ENCODE assay signal across 27 cellular contexts in genomic region chr12:5499566-5500325, GRCh38.
DNase-seq lines count a peak whose midpoint lies in the region; FAIRE-seq and TF ChIP-seq lines count a peak whose summit lies in the region.
"Had no signal": no experiment of that assay in that cellular context is flagged by ENCODE, and none has a peak within 500 bp of the region (broad histone marks: within the 10 kb centered on the region; RNA-seq: fewer than 3 reads in every experiment).

No MANE protein-coding gene starts in this region.

- H3K4me3 Mint-ChIP-seq in HFFc6, result peak overlapping the region; percentile 28; the same call in 1 of the 2 replicates
- H3K4me3 Mint-ChIP-seq: activated B cell treated with CpG ODN at 0.5 μM for 24 hours; activated CD8-positive, alpha-beta T cell treated with anti-CD3 and anti-CD28 coated beads, Interleukin-2, amount 10 ng/mL, durations not matched to agents 7 days and 5 days; activated naive CD4-positive, alpha-beta T cell treated with anti-CD3 and anti-CD28 coated beads, Interleukin-2, amount 50 U/mL, for 24 hours; CD4-positive, alpha-beta memory T cell; H9; natural killer cell had no signal

- H3K27me3 ChIP-seq in bronchial epithelial cell (ENCODE audit: control insufficient read depth, insufficient read depth, low read length), result no peaks in the 10 kb centered on the region
- H3K27me3 ChIP-seq in mucosa of rectum (ENCODE audit: control insufficient read depth in 2 of 2, insufficient read depth in 2 of 2, low read length in 2 of 2), result peaks cover 0 to 3% of the 10 kb centered on the region in 2 donors

- H3K27me3 Mint-ChIP-seq in HFFc6 (ENCODE audit: insufficient read depth), result peaks cover 3% of the 10 kb centered on the region; the same call in 1 of the 2 replicates
- H3K27me3 Mint-ChIP-seq: activated naive CD4-positive, alpha-beta T cell treated with anti-CD3 and anti-CD28 coated beads, Interleukin-2, amount 50 U/mL, for 24 hours had no signal

- peaks cover under 1% of the 10 kb centered on the region for H3K36me3 Mint-ChIP-seq in HFFc6 (ENCODE audit: low read depth)
- H3K36me3 Mint-ChIP-seq: activated naive CD4-positive, alpha-beta T cell treated with anti-CD3 and anti-CD28 coated beads, Interleukin-2, amount 50 U/mL, for 24 hours; CD4-positive, alpha-beta memory T cell; natural killer cell had no signal

- TF ChIP-seq CTCF in HFFc6 (IDR thresholded peaks at IDR 0.05) (no peak), bronchial epithelial cell (IDR thresholded peaks at IDR 0.05; ENCODE audit: insufficient read depth, low read length, severe bottlenecking) (no peak)

- H3K9me3 Mint-ChIP-seq in HFFc6, result no peaks in the 10 kb centered on the region
- H3K9me3 Mint-ChIP-seq: activated B cell treated with CpG ODN at 0.5 μM for 24 hours; activated naive CD4-positive, alpha-beta T cell treated with anti-CD3 and anti-CD28 coated beads, Interleukin-2, amount 50 U/mL, for 24 hours; H9; natural killer cell had no signal

- intact Hi-C loops in posterior vena cava (cut with DNase I), result loop anchor here in 1 of 2 donors (2.0 kb wide), 1 partner anchor 57 kb away; no protein-coding TSS in a partner anchor

- no peaks in the 10 kb centered on the region for H3K9me3 ChIP-seq in mucosa of rectum (ENCODE audit: control insufficient read depth in 2 of 2, low read length in 2 of 2)
- H3K9me3 ChIP-seq: psoas muscle, SJSA1, thoracic aorta had no signal

- peaks cover 60% of the 10 kb centered on the region for H3K4me1 Mint-ChIP-seq in HFFc6 (ENCODE audit: low read depth)
- H3K4me1 Mint-ChIP-seq: activated B cell treated with CpG ODN at 0.5 μM for 24 hours; activated naive CD4-positive, alpha-beta T cell treated with anti-CD3 and anti-CD28 coated beads, Interleukin-2, amount 50 U/mL, for 24 hours; CD4-positive, alpha-beta memory T cell; natural killer cell had no signal

- peaks cover 64 to 80% of the 10 kb centered on the region in 2 donors for H3K4me1 ChIP-seq in mucosa of rectum (ENCODE audit: control insufficient read depth in 2 of 2, insufficient read depth in 2 of 2, low read length in 2 of 2)
- H3K4me1 ChIP-seq: psoas muscle, SJSA1 had no signal

- peak overlapping the region; percentile 97 for H3K27ac Mint-ChIP-seq in HFFc6
- H3K27ac Mint-ChIP-seq: activated B cell treated with CpG ODN at 0.5 μM for 24 hours; activated CD8-positive, alpha-beta T cell treated with anti-CD3 and anti-CD28 coated beads, Interleukin-2, amount 10 ng/mL, durations not matched to agents 7 days and 5 days; activated naive CD4-positive, alpha-beta T cell treated with anti-CD3 and anti-CD28 coated beads, Interleukin-2, amount 50 U/mL, for 24 hours; CD4-positive, alpha-beta memory T cell; H9; natural killer cell had no signal

- DNase-seq in AG08395 (ENCODE audit: low spot score) (peak; percentile 90), HFFc6 (peak; percentile 93), bronchial epithelial cell (ENCODE audit: low read depth) (no peak), DMS53 (lab: John Stamatoyannopoulos, UW) (no peak), NOMO-1 (lab: John Stamatoyannopoulos, UW; ENCODE audit: unreplicated experiment in 2 of 2) (no peak), posterior vena cava (ENCODE audit: low spot score) (no peak)
- DNase-seq in stimulated activated CD4-positive, alpha-beta T cell treated with anti-CD3 and anti-CD28 coated beads, Interleukin-4, amount 100 ng/mL, for 24 hours, result no peak
- DNase-seq: activated B cell treated with CpG ODN at 0.5 μM for 24 hours; activated CD8-positive, alpha-beta T cell treated with anti-CD3 and anti-CD28 coated beads, Interleukin-2, amount 10 ng/mL, durations not matched to agents 7 days and 5 days; activated T-cell treated with anti-CD3 and anti-CD28 coated beads, Interleukin-2, amount 50 U/mL, for 48 hours; CD4-positive, alpha-beta memory T cell; DMS79; erythroblast; H9; KBM-7; natural killer cell; NCI-H1092; NCI-H69; OCI-M1; psoas muscle; T-helper 2 cell had no signal

- peak overlapping the region; percentile 90 to 93 for H3K27ac ChIP-seq in mucosa of rectum (ENCODE audit: low read depth in 2 of 2, low read length in 2 of 2)
- H3K27ac ChIP-seq: psoas muscle, SJSA1, thoracic aorta had no signal

- H3K4me3 ChIP-seq in bronchial epithelial cell (ENCODE audit: low read depth, low read length) (no peak overlapping the region), mucosa of rectum (ENCODE audit: low read length in 2 of 2) (peak overlapping the region in 1 of 2 donors; percentile 34)
- H3K4me3 ChIP-seq: lung, psoas muscle, SJSA1, thoracic aorta had no signal

- H3K9ac ChIP-seq in mucosa of rectum (ENCODE audit: low read depth in 1 of 2, low read length in 2 of 2), result peak overlapping the region; percentile 41 to 49

- peak; percentile 58 for FAIRE-seq in bronchial epithelial cell (lab: Jason Lieb, UNC)
- FAIRE-seq: GM19239 had no signal

- H3K36me3 ChIP-seq in bronchial epithelial cell (ENCODE audit: control insufficient read depth, insufficient read depth, low read length), result no peaks in the 10 kb centered on the region
- no peaks in the 10 kb centered on the region for H3K36me3 ChIP-seq in mucosa of rectum (ENCODE audit: control insufficient read depth in 2 of 2, insufficient read depth in 2 of 2, low read length in 2 of 2)
- H3K36me3 ChIP-seq: SJSA1, thoracic aorta had no signal

Comparison
In these comparisons a context has a peak if more than half of its experiments do, and no peak if none do; other contexts are left out.
1. DNase-seq: peak in AG08395 (single experiment) and HFFc6 (single experiment); none in bronchial epithelial cell (single experiment), DMS53 (single experiment), NOMO-1 (0 of 2), posterior vena cava (single experiment) and stimulated activated CD4-positive, alpha-beta T cell treated with anti-CD3 and anti-CD28 coated beads, Interleukin-4, amount 100 ng/mL, for 24 hours (single experiment).